In genomic region chr7:68733219-68734143, GRCh38 we compare ENCODE assay signal across 25 cellular contexts.
DNase-seq lines count a peak whose midpoint lies in the region; ATAC-seq and TF ChIP-seq lines count a peak whose summit lies in the region.
"Had no signal": no experiment of that assay in that cellular context is flagged by ENCODE, and none has a peak within 500 bp of the region (broad histone marks: within the 10 kb centered on the region; RNA-seq: fewer than 3 reads in every experiment).

No MANE protein-coding gene starts in this region.

- H3K27me3 ChIP-seq in left ventricle myocardium inferior (ENCODE audit: low read depth): peaks cover 44% of the 10 kb centered on the region
- H3K27me3 ChIP-seq: BLaER1 treated with 17β-estradiol and CSF1 and Interleukin-3, amounts not matched to agents 10 nM and 100 nM; transverse colon had no signal

- H3K4me3 ChIP-seq in left ventricle myocardium inferior: no peak overlapping the region
- H3K4me3 ChIP-seq: BLaER1 treated with 17β-estradiol and CSF1 and Interleukin-3, amounts not matched to agents 10 nM and 100 nM; cardiac muscle cell; esophagus squamous epithelium; lung; psoas muscle; skin epidermis; transverse colon had no signal

- ATAC-seq in Right ventricle myocardium inferior: peak; percentile 49
- ATAC-seq in SK-N-SH treated with all-trans-retinoic acid at 6 μM for 48 hours: peak; percentile 72
- ATAC-seq: activated T-cell treated with anti-CD3 and anti-CD28 coated beads, Interleukin-2, amount 50 U/mL, for 72 hours; HCT116 had no signal

- no peaks in the 10 kb centered on the region for H3K9me3 ChIP-seq in left ventricle myocardium inferior (replicated peaks)
- H3K9me3 ChIP-seq: Caco-2, esophagus squamous epithelium, psoas muscle, transverse colon had no signal

- intact Hi-C loops in Right ventricle myocardium inferior (cut with DNase I) (no loop called here), left ventricle myocardium inferior (cut with micrococcal nuclease) (no loop called here)

- no peaks in the 10 kb centered on the region for H3K36me3 ChIP-seq in left ventricle myocardium inferior
- H3K36me3 ChIP-seq: BLaER1 treated with 17β-estradiol and CSF1 and Interleukin-3, amounts not matched to agents 10 nM and 100 nM; cardiac muscle cell; esophagus squamous epithelium; transverse colon had no signal

- DNase-seq in Right ventricle myocardium inferior (ENCODE audit: missing footprints) (no peak), left ventricle myocardium inferior (no peak), kidney tubule cell (ENCODE audit: low spot score) (peak; percentile 59), T-helper 1 cell (no peak), NCI-H1048 (lab: John Stamatoyannopoulos, UW) (no peak), activated gamma-delta T cell (lab: John Stamatoyannopoulos, UW) (no peak), DMS79 treated with DMSO at 0.1 percent for 48 hours (lab: John Stamatoyannopoulos, UW) (no peak)
- DNase-seq: activated CD4-positive, alpha-beta T cell treated with anti-CD3 and anti-CD28 coated beads, Interleukin-2, amount 10 ng/mL, durations not matched to agents 7 days and 5 days; activated naive CD4-positive, alpha-beta T cell treated with anti-CD3 and anti-CD28 coated beads, Interleukin-2, amount 10 ng/mL, durations not matched to agents 7 days and 5 days; activated T-cell treated with anti-CD3 and anti-CD28 coated beads, Interleukin-2, amount 50 U/mL, for 72 hours; amygdala; Caco-2; endodermal cell; esophagus squamous epithelium; islet precursor cell; NCI-H1417 treated with DMSO at 0.1 percent for 48 hours; psoas muscle; T-helper 9 cell; transverse colon had no signal

- peaks cover 12% of the 10 kb centered on the region for H3K4me1 ChIP-seq in left ventricle myocardium inferior
- H3K4me1 ChIP-seq: Caco-2, esophagus squamous epithelium, psoas muscle, transverse colon had no signal

- no peak for TF ChIP-seq CTCF in left ventricle myocardium inferior (IDR thresholded peaks at IDR 0.05; ENCODE audit: borderline replicate concordance)

- no peak overlapping the region for H3K27ac ChIP-seq in left ventricle myocardium inferior (replicated peaks)
- H3K27ac ChIP-seq: BLaER1 treated with 17β-estradiol and CSF1 and Interleukin-3, amounts not matched to agents 10 nM and 100 nM; cardiac muscle cell; esophagus squamous epithelium; psoas muscle; skin epidermis; transverse colon had no signal

TF ChIP-seq in SK-N-SH treated with all-trans-retinoic acid at 6 μM for 48 hours, 23 proteins besides CTCF, POLR2A, EP300 and RAD21:
- no peak for TF ChIP-seq TCF4 (CRISPR knock-in tag; IDR thresholded peaks at IDR 0.05; ENCODE audit: borderline replicate concordance)
- TF ChIP-seq ISL1 (CRISPR knock-in tag; IDR thresholded peaks at IDR 0.05): peak; percentile 36; the same call in 1 of the 2 replicates
- no peak for TF ChIP-seq ZC3H10 (CRISPR knock-in tag; IDR thresholded peaks at IDR 0.05)
- no peak for TF ChIP-seq TOX (CRISPR knock-in tag; IDR thresholded peaks at IDR 0.05; ENCODE audit: borderline replicate concordance)
- TF ChIP-seq PATZ1 (CRISPR knock-in tag; IDR thresholded peaks at IDR 0.05; ENCODE audit: borderline replicate concordance): no peak
- TF ChIP-seq CSDC2 (CRISPR knock-in tag; IDR thresholded peaks at IDR 0.05): no peak
- no peak for TF ChIP-seq ZNF70 (CRISPR knock-in tag; IDR thresholded peaks at IDR 0.05)
- TF ChIP-seq ZNF565 (CRISPR knock-in tag; conservative IDR thresholded peaks at IDR 0.05; ENCODE audit: low read depth): no peak
